ENCODE assay signal across 8 cellular contexts in genomic region chr10:96370575-96371157, GRCh38. TPM values are rescaled to one million over a fixed set of nuclear protein-coding genes. Genes with fewer than 3 reads are reported as not detected.
DNase-seq lines count a peak whose midpoint lies in the region; ATAC-seq and TF ChIP-seq lines count a peak whose summit lies in the region.

No MANE protein-coding gene starts in this region.

- H3K36me3 Mint-ChIP-seq in T-helper 2 cell treated with Interferon-gamma antibody and Interleukin-4, amounts not matched to agents 5 μg/mL and 100 μg/mL, for 36 hours (ENCODE audit: low read depth): no peaks in the 10 kb centered on the region
- no peaks in the 10 kb centered on the region for H3K36me3 Mint-ChIP-seq in brain

- TF ChIP-seq CTCF in brain (conservative IDR thresholded peaks at IDR 0.05): peak; percentile 57 to 82

- no peak overlapping the region for H3K27ac Mint-ChIP-seq in T-helper 2 cell treated with Interferon-gamma antibody and Interleukin-4, amounts not matched to agents 5 μg/mL and 100 μg/mL, for 36 hours
- no peak overlapping the region for H3K27ac Mint-ChIP-seq in brain

- peaks cover 6% of the 10 kb centered on the region for H3K4me1 Mint-ChIP-seq in T-helper 2 cell treated with Interferon-gamma antibody and Interleukin-4, amounts not matched to agents 5 μg/mL and 100 μg/mL, for 36 hours (ENCODE audit: low read depth)
- H3K4me1 Mint-ChIP-seq in brain: peaks cover 14% of the 10 kb centered on the region

- H3K4me3 Mint-ChIP-seq in T-helper 2 cell treated with Interferon-gamma antibody and Interleukin-4, amounts not matched to agents 5 μg/mL and 100 μg/mL, for 36 hours: no peak overlapping the region
- no peak overlapping the region for H3K4me3 Mint-ChIP-seq in brain

- DNase-seq in GDM1 (lab: John Stamatoyannopoulos, UW): peak; percentile 14
- DNase-seq in M059J (ENCODE audit: low read depth): peak; percentile 39
- DNase-seq in T-helper 2 cell treated with Interferon-gamma antibody and Interleukin-4, amounts not matched to agents 5 μg/mL and 100 μg/mL, for 36 hours (ENCODE audit: low spot score): peak; percentile 30
- DNase-seq in iris pigment epithelial cell (ENCODE audit: low read depth): peak; percentile 29
- peak; percentile 54 to 57 for DNase-seq in stimulated activated CD4-positive, alpha-beta T cell treated with anti-CD3 and anti-CD28 coated beads, Interleukin-2, amount 100 ng/mL, for 24 hours

- ATAC-seq in GM21381 (IDR thresholded peaks at IDR 0.05; ENCODE audit: unreplicated experiment) (no peak), HG02610 (IDR thresholded peaks at IDR 0.05; ENCODE audit: unreplicated experiment) (no peak)

- peaks cover 11% of the 10 kb centered on the region for H3K27me3 Mint-ChIP-seq in T-helper 2 cell treated with Interferon-gamma antibody and Interleukin-4, amounts not matched to agents 5 μg/mL and 100 μg/mL, for 36 hours (ENCODE audit: low read depth)
- peaks cover 4% of the 10 kb centered on the region for H3K27me3 Mint-ChIP-seq in brain

- no peaks in the 10 kb centered on the region for H3K9me3 Mint-ChIP-seq in T-helper 2 cell treated with Interferon-gamma antibody and Interleukin-4, amounts not matched to agents 5 μg/mL and 100 μg/mL, for 36 hours
- H3K9me3 Mint-ChIP-seq in brain: peaks cover 0 to 3% (median 0%) of the 10 kb centered on the region in 5 experiments

RNA-seq across cellular contexts. Expression of gene OPALIN, which starts 11.9 kb away (rescaled TPM):
- total RNA-seq in M059J (2014; rRNA removed; shearing (Covaris generic)): not detected in 2 replicates
- 31.9 TPM for polyA plus RNA-seq in brain (ENCODE audit: insufficient read depth, low read depth, low replicate concordance)
